11 cellular contexts compared by ENCODE assay signal in the genomic region with DNA sequence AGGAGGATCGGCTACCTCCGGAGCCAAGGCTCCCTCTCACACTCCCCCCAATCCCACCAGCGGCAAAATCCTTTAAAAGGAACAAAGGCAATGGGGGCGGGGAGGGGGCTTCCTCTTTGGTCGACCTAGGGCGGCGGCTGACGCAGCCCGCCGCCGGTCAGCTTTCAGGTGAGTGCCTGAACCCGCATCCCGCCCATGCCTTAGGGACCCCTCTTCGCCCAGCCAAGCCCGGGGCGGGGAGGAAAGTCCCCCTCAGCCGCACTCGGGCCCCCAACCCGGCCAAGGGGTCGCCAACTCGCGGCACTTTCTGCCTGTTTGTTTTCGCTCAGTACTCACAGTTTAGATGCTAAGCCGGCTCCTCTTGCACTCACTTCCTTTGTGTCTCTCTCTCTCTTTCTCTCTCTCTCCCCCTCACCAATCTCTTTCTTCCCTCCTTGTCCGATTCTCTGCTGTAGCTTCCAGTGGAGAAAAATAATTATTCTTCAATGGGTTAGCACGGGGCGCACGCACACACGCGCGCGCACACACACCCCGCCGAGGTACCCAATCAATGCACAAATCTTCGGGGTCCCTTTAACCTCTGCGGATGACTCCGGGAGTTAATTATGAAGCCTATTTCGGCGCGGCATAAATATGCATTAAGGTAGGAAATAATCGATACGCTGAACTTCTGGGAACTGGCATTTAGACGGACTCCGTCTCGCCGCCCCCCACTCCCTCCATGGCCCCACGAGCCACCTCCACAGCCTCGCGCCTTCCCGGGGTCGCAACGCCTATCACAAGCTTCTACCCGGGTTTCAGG. TPM values are rescaled to one million over a fixed set of nuclear protein-coding genes. Genes with fewer than 3 reads are reported as not detected.
A peak's percentile ranks its signal among the peaks of the same experiment; 100 is the strongest.
DNase-seq lines count a peak whose midpoint lies in the region; ATAC-seq and TF ChIP-seq lines count a peak whose summit lies in the region.
"Had no signal": no experiment of that assay in that cellular context is flagged by ENCODE, and none has a peak within 500 bp of the region (broad histone marks: within the 10 kb centered on the region; RNA-seq: fewer than 3 reads in every experiment).

A gene (minus strand): TSS at position 465 of the 802 bp plus-strand sequence.

- H3K36me3 Mint-ChIP-seq in activated CD8-positive, alpha-beta memory T cell treated with anti-CD3 and anti-CD28 coated beads, Interleukin-2, amount 10 ng/mL, durations not matched to agents 7 days and 5 days, result no peaks in the 10 kb centered on the region
- peaks cover 5% of the 10 kb centered on the region for H3K36me3 Mint-ChIP-seq in T-helper 17 cell (ENCODE audit: low read depth)
- no peaks in the 10 kb centered on the region for H3K36me3 Mint-ChIP-seq in stimulated activated naive B cell treated with anti-CD40 and anti-IgM and Interleukin-4, amounts not matched to agents 10 μg/mL and 1 μg/mL and 100 μg/mL, for 72 hours

- H3K36me3 ChIP-seq in iPS-15b (ENCODE audit: control insufficient read depth, insufficient read depth, low read length), result no peaks in the 10 kb centered on the region
- H3K36me3 ChIP-seq: gastroesophageal sphincter had no signal

- DNase-seq in activated CD8-positive, alpha-beta memory T cell treated with anti-CD3 and anti-CD28 coated beads, Interleukin-2, amount 10 ng/mL, durations not matched to agents 7 days and 5 days, result no peak
- no peak for DNase-seq in activated CD8-positive, alpha-beta memory T cell treated with anti-CD3 and anti-CD28 coated beads, Interleukin-2, amount 50 U/mL, for 4 hours
- DNase-seq in T-helper 17 cell (no peak), omental fat pad (ENCODE audit: low spot score) (no peak), dedifferentiated amniotic fluid mesenchymal stem cell (ENCODE audit: extremely low spot score) (no peak), RKO (ENCODE audit: low spot score) (no peak)
- no peak for DNase-seq in stimulated activated naive B cell treated with anti-CD40 and anti-IgM and Interleukin-4, amounts not matched to agents 10 μg/mL and 1 μg/mL and 100 μg/mL, for 72 hours
- DNase-seq: activated gamma-delta T cell treated with Interleukin-2 at 50 U/mL for 16 hours, COR-L47 had no signal

- ATAC-seq in activated CD8-positive, alpha-beta memory T cell treated with anti-CD3 and anti-CD28 coated beads, Interleukin-2, amount 10 ng/mL, durations not matched to agents 7 days and 5 days, result no peak
- no peak for ATAC-seq in T-helper 17 cell
- ATAC-seq in stimulated activated naive B cell treated with anti-CD40 and anti-IgM and Interleukin-4, amounts not matched to agents 10 μg/mL and 1 μg/mL and 100 μg/mL, for 72 hours (replicated peaks), result peak in 1 of 2 donors; percentile 30
- no peak for ATAC-seq in omental fat pad (ENCODE audit: low FRiP score)
- ATAC-seq: gastroesophageal sphincter had no signal

- H3K27me3 Mint-ChIP-seq in activated CD8-positive, alpha-beta memory T cell treated with anti-CD3 and anti-CD28 coated beads, Interleukin-2, amount 10 ng/mL, durations not matched to agents 7 days and 5 days, result peaks cover 82% of the 10 kb centered on the region
- H3K27me3 Mint-ChIP-seq in T-helper 17 cell, result peaks cover 88% of the 10 kb centered on the region
- H3K27me3 Mint-ChIP-seq in stimulated activated naive B cell treated with anti-CD40 and anti-IgM and Interleukin-4, amounts not matched to agents 10 μg/mL and 1 μg/mL and 100 μg/mL, for 72 hours, result peaks cover 70 to 82% of the 10 kb centered on the region in 2 donors

- H3K4me3 ChIP-seq in iPS-15b (ENCODE audit: low read depth, low read length), result peak within 1 kb of the TSS; percentile 85

- peaks cover 13% of the 10 kb centered on the region for H3K4me1 Mint-ChIP-seq in activated CD8-positive, alpha-beta memory T cell treated with anti-CD3 and anti-CD28 coated beads, Interleukin-2, amount 10 ng/mL, durations not matched to agents 7 days and 5 days
- H3K4me1 Mint-ChIP-seq in T-helper 17 cell, result peaks cover 17% of the 10 kb centered on the region
- H3K4me1 Mint-ChIP-seq in stimulated activated naive B cell treated with anti-CD40 and anti-IgM and Interleukin-4, amounts not matched to agents 10 μg/mL and 1 μg/mL and 100 μg/mL, for 72 hours, result peaks cover 15 to 24% of the 10 kb centered on the region in 2 donors

- TF ChIP-seq CTCF in omental fat pad (IDR thresholded peaks at IDR 0.05), result no peak

- peaks cover 42% of the 10 kb centered on the region for H3K27me3 ChIP-seq in iPS-15b (ENCODE audit: control insufficient read depth, insufficient read depth, low read length)

- peak within 1 kb of the TSS; percentile 68 for H3K9ac ChIP-seq in iPS-15b (ENCODE audit: low read depth, low read length)

- H3K9me3 Mint-ChIP-seq in activated CD8-positive, alpha-beta memory T cell treated with anti-CD3 and anti-CD28 coated beads, Interleukin-2, amount 10 ng/mL, durations not matched to agents 7 days and 5 days (ENCODE audit: low read depth), result no peaks in the 10 kb centered on the region
- no peaks in the 10 kb centered on the region for H3K9me3 Mint-ChIP-seq in stimulated activated naive B cell treated with anti-CD40 and anti-IgM and Interleukin-4, amounts not matched to agents 10 μg/mL and 1 μg/mL and 100 μg/mL, for 72 hours

- H3K4me1 ChIP-seq in iPS-15b (ENCODE audit: control insufficient read depth, insufficient read depth, low read length), result peaks cover 35% of the 10 kb centered on the region

- CTCF ChIA-PET in activated CD8-positive, alpha-beta memory T cell treated with anti-CD3 and anti-CD28 coated beads, Interleukin-2, amount 10 ng/mL, durations not matched to agents 7 days and 5 days (lab: Charles Lee), result interaction anchor here (0.7 to 3.6 kb wide), 5 partner anchors 14 to 121 kb away, joined by 3 to 25 read pairs (median 4); no protein-coding TSS in a partner anchor

- H3K9me3 ChIP-seq in T-helper 17 cell (ENCODE audit: control insufficient read depth, low read length, poor library complexity, severe bottlenecking) (no peaks in the 10 kb centered on the region), iPS-15b (ENCODE audit: control insufficient read depth, insufficient read depth, low read length) (no peaks in the 10 kb centered on the region)
- H3K9me3 ChIP-seq: gastroesophageal sphincter had no signal

- no peak within 1 kb of the TSS for H3K27ac Mint-ChIP-seq in activated CD8-positive, alpha-beta memory T cell treated with anti-CD3 and anti-CD28 coated beads, Interleukin-2, amount 10 ng/mL, durations not matched to agents 7 days and 5 days
- H3K27ac Mint-ChIP-seq in T-helper 17 cell, result peak within 1 kb of the TSS; percentile 57
- no peak within 1 kb of the TSS for H3K27ac Mint-ChIP-seq in stimulated activated naive B cell treated with anti-CD40 and anti-IgM and Interleukin-4, amounts not matched to agents 10 μg/mL and 1 μg/mL and 100 μg/mL, for 72 hours

- peak within 1 kb of the TSS; percentile 53 for H3K4me3 Mint-ChIP-seq in activated CD8-positive, alpha-beta memory T cell treated with anti-CD3 and anti-CD28 coated beads, Interleukin-2, amount 10 ng/mL, durations not matched to agents 7 days and 5 days
- H3K4me3 Mint-ChIP-seq in T-helper 17 cell, result peak within 1 kb of the TSS; percentile 87
- peak within 1 kb of the TSS; percentile 63 to 79 for H3K4me3 Mint-ChIP-seq in stimulated activated naive B cell treated with anti-CD40 and anti-IgM and Interleukin-4, amounts not matched to agents 10 μg/mL and 1 μg/mL and 100 μg/mL, for 72 hours

RNA-seq across cellular contexts. Expression of the gene that starts here (rescaled TPM):
- under 1 TPM; 0.19 to 0.47 TPM for total RNA-seq in activated CD8-positive, alpha-beta memory T cell treated with anti-CD3 and anti-CD28 coated beads, Interleukin-2, amount 10 ng/mL, durations not matched to agents 7 days and 5 days
- total RNA-seq in T-helper 17 cell (under 1 TPM; 0.10 TPM), omental fat pad (under 1 TPM in 2 of 4 donors, not detected in 2; 0.36 to 0.65 TPM)
- total RNA-seq: gastroesophageal sphincter had no signal
